Comparison of ENCODE assay signal across 14 cellular contexts in the genomic region with DNA sequence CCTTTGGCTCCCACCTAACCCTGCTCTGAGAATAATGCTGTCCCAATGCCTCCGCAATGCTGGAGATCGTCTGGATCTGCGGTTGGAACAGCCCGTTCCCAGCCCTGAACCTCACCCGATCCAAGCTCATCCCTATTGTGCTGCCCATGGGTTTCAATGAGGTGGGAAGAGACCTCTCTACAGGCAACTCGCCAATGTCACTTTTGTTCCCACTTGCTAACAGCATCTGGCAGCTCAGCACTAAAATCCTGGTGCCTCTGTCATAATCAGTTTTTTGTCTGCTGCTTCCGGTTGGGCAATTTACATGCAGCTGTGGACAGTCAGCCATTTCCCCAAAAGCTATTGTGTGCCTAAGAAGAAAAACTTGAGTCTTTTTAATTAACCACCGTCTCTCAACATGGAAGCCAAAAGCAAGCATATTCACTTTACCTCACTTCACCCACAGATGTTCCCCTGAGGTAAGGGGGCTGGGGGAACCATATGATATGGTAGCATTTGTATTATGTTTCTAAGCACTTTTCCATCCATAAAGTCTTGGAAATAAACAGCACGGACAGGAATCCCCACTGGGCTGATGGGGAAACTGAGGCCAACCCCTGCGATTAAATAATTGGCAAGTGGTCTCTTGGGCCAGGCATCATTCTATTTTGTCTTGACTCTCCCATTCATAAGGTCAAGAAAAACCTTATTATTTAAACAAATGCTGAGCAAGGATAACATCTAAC.
A peak's percentile ranks its signal among the peaks of the same experiment; 100 is the strongest.
DNase-seq lines count a peak whose midpoint lies in the region; ATAC-seq and TF ChIP-seq lines count a peak whose summit lies in the region.
"Had no signal": no experiment of that assay in that cellular context is flagged by ENCODE, and none has a peak within 500 bp of the region (broad histone marks: within the 10 kb centered on the region; RNA-seq: fewer than 3 reads in every experiment).

No MANE protein-coding gene starts in this region.

- intact Hi-C loops in CD14-positive monocyte (cut with micrococcal nuclease), result loop anchor here in 1 of 2 donors (10.0 kb wide), 1 partner anchor 308 kb away; no protein-coding TSS in a partner anchor
- intact Hi-C loops in adrenal gland (cut with DNase I), result no loop called here

- DNase-seq in CD14-positive monocyte (ENCODE audit: low spot score), result peak; percentile 80
- DNase-seq in MV-4-11 (lab: John Stamatoyannopoulos, UW), result peak; percentile 96
- DNase-seq in adrenal gland, result peak; percentile 18 to 60 (median 40)
- DNase-seq in medulla oblongata (ENCODE audit: extremely low spot score), result peak; percentile 14
- no peak for DNase-seq in amniotic stem cell (lab: John Stamatoyannopoulos, UW)
- DNase-seq in stimulated activated CD4-positive, alpha-beta T cell treated with anti-CD3 and anti-CD28 coated beads, Interleukin-4, amount 100 ng/mL, for 24 hours, result no peak
- DNase-seq: activated CD4-positive, alpha-beta T cell treated with anti-CD3 and anti-CD28 coated beads for 1 hour; caudate nucleus; CD4-positive, CD25-positive, alpha-beta regulatory T cell; H7; immature natural killer cell had no signal

- no peak for TF ChIP-seq POLR2A in adrenal gland (IDR thresholded peaks at IDR 0.05)

- no peaks in the 10 kb centered on the region for H3K36me3 ChIP-seq in adrenal gland (replicated peaks in 1 of 2)

- H3K36me3 Mint-ChIP-seq in CD14-positive monocyte, result peaks cover 0 to 4% of the 10 kb centered on the region in 2 donors
- H3K36me3 Mint-ChIP-seq: CD4-positive, CD25-positive, alpha-beta regulatory T cell; immature natural killer cell; stimulated activated memory B cell treated with anti-CD40 and anti-IgM and Interleukin-4, amounts not matched to agents 10 μg/mL and 1 μg/mL and 100 μg/mL, for 72 hours had no signal

- no peaks in the 10 kb centered on the region for H3K9me3 ChIP-seq in adrenal gland (replicated peaks in 1 of 3)

- no peaks in the 10 kb centered on the region for H3K27me3 ChIP-seq in adrenal gland

- TF ChIP-seq CTCF in CD14-positive monocyte (IDR thresholded peaks at IDR 0.05) (no peak), adrenal gland (IDR thresholded peaks at IDR 0.05) (no peak)

- no peak overlapping the region for H3K4me3 ChIP-seq in adrenal gland

- H3K4me3 Mint-ChIP-seq in CD14-positive monocyte, result peak overlapping the region; percentile 44 to 83
- H3K4me3 Mint-ChIP-seq: CD4-positive, CD25-positive, alpha-beta regulatory T cell; immature natural killer cell; stimulated activated memory B cell treated with anti-CD40 and anti-IgM and Interleukin-4, amounts not matched to agents 10 μg/mL and 1 μg/mL and 100 μg/mL, for 72 hours had no signal

- H3K27ac ChIP-seq in adrenal gland, result peak overlapping the region in 2 of 5 donors; percentile 4 to 64

- H3K9me3 Mint-ChIP-seq in CD14-positive monocyte, result peaks cover 0 to 1% (median 0%) of the 10 kb centered on the region in 7 donors
- H3K9me3 Mint-ChIP-seq: immature natural killer cell; stimulated activated memory B cell treated with anti-CD40 and anti-IgM and Interleukin-4, amounts not matched to agents 10 μg/mL and 1 μg/mL and 100 μg/mL, for 72 hours had no signal

- H3K27ac Mint-ChIP-seq in CD14-positive monocyte, result peak overlapping the region; percentile 92 to 99 (median 98)
- H3K27ac Mint-ChIP-seq: CD4-positive, CD25-positive, alpha-beta regulatory T cell; immature natural killer cell; stimulated activated memory B cell treated with anti-CD40 and anti-IgM and Interleukin-4, amounts not matched to agents 10 μg/mL and 1 μg/mL and 100 μg/mL, for 72 hours had no signal

- 70 to 86% (median 73%) methylated on average over 10 of the region's 10 CpGs for WGBS in adrenal gland, 4 donors

- H3K4me1 Mint-ChIP-seq in CD14-positive monocyte, result peaks cover 46% of the 10 kb centered on the region
- H3K4me1 Mint-ChIP-seq: CD4-positive, CD25-positive, alpha-beta regulatory T cell; immature natural killer cell; stimulated activated memory B cell treated with anti-CD40 and anti-IgM and Interleukin-4, amounts not matched to agents 10 μg/mL and 1 μg/mL and 100 μg/mL, for 72 hours had no signal

- no peak for ATAC-seq in activated CD4-positive, CD25-positive, alpha-beta regulatory T cell treated with anti-CD3 and anti-CD28 coated beads, Interleukin-2, amount 50 U/mL, for 24 hours
- ATAC-seq in GM18519 (IDR thresholded peaks at IDR 0.05; ENCODE audit: low FRiP score, unreplicated experiment), result no peak
- ATAC-seq: stimulated activated memory B cell treated with anti-CD40 and anti-IgM and Interleukin-4, amounts not matched to agents 10 μg/mL and 1 μg/mL and 100 μg/mL, for 72 hours had no signal

- no peaks in the 10 kb centered on the region for H3K4me1 ChIP-seq in adrenal gland (replicated peaks in 1 of 2)

- H3K27me3 Mint-ChIP-seq in CD14-positive monocyte (ENCODE audit: low read depth in 3 of 3), result peaks cover 0 to 2% (median 0%) of the 10 kb centered on the region in 3 donors

Comparison
In these comparisons a context has a peak if more than half of its experiments do, and no peak if none do; other contexts are left out.
1. DNase-seq: peak in CD14-positive monocyte (single experiment), MV-4-11 (single experiment), adrenal gland (7 of 7) and medulla oblongata (single experiment); none in amniotic stem cell (single experiment) and stimulated activated CD4-positive, alpha-beta T cell treated with anti-CD3 and anti-CD28 coated beads, Interleukin-4, amount 100 ng/mL, for 24 hours (single experiment).